In the genomic region with DNA sequence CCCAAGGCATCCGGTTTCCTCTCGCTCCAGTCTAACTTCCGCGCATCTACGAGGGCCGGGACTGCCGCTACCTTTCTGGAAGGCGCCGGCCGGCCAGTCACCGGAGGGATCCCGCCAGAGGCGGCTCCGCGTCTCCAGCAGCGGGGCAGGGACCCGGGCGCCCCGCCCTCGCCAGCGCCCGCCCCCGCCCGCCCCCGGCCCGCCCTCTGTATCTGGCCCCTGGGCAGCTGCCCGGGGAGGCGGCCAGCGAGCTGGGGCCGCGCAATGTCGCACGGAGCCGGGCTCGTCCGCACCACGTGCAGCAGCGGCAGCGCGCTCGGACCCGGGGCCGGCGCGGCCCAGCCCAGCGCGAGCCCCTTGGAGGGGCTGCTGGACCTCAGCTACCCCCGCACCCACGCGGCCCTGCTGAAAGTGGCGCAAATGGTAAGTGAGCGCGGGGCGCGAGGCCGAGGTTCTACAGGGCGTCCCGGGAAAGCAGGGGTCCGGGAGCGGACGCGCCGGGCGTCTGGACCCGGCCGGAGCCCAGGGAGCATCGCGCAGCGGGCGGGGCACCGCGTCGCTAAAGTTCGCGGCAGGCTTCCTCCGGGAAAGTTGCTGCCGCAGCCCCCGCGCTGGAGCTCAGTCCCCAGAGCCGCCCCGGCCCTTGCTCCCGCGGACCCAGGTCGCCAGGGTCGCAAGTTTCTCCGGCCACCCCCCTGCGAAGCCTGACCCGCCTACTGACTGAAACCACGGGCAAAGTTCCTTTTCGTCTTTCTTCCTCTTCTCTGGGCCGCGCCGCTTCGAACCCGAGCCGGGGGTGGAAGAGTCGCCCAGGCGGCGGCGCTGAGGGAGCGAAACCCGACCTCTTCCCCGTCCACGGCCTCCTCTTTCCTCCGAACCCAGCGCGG, we compare ENCODE assay signal across 8 cellular contexts. TPM values are rescaled to one million over a fixed set of nuclear protein-coding genes. Genes with fewer than 3 reads are reported as not detected.
A peak's percentile ranks its signal among the peaks of the same experiment; 100 is the strongest.
DNase-seq lines count a peak whose midpoint lies in the region; ATAC-seq and TF ChIP-seq lines count a peak whose summit lies in the region.

A gene with protein sequence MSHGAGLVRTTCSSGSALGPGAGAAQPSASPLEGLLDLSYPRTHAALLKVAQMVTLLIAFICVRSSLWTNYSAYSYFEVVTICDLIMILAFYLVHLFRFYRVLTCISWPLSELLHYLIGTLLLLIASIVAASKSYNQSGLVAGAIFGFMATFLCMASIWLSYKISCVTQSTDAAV (plus strand): TSS at position 211 of the 887 bp plus-strand sequence. CDS start 54 bp downstream, at position 265.

- no peak; the same call in 1 of the 2 replicates for TF ChIP-seq RAD21 in HCT116 (IDR thresholded peaks at IDR 0.05; ENCODE audit: low read depth)

- no peaks in the 10 kb centered on the region for H3K9me3 Mint-ChIP-seq in activated CD8-positive, alpha-beta T cell treated with anti-CD3 and anti-CD28 coated beads, Interleukin-2, amount 10 ng/mL, durations not matched to agents 7 days and 5 days (ENCODE audit: insufficient read depth)
- no peaks in the 10 kb centered on the region for H3K9me3 Mint-ChIP-seq in endodermal cell
- no peaks in the 10 kb centered on the region for H3K9me3 Mint-ChIP-seq in mesothelial cell of epicardium

- TF ChIP-seq POLR2A in HCT116 (IDR thresholded peaks at IDR 0.05; ENCODE audit: borderline replicate concordance, extremely low read depth, insufficient read depth, insufficient read length) = peak; percentile 86

- peak within 1 kb of the TSS; percentile 93 for H3K4me2 ChIP-seq in HCT116 (ENCODE audit: low read length)

- peak within 1 kb of the TSS; percentile 92 for H3K27ac Mint-ChIP-seq in activated CD8-positive, alpha-beta T cell treated with anti-CD3 and anti-CD28 coated beads, Interleukin-2, amount 10 ng/mL, durations not matched to agents 7 days and 5 days
- H3K27ac Mint-ChIP-seq in endodermal cell = peak within 1 kb of the TSS; percentile 82
- H3K27ac Mint-ChIP-seq in mesothelial cell of epicardium = peak within 1 kb of the TSS; percentile 94

- ATAC-seq in HCT116 = peak; percentile 88
- peak; percentile 84 for ATAC-seq in activated CD8-positive, alpha-beta T cell treated with anti-CD3 and anti-CD28 coated beads, Interleukin-2, amount 10 ng/mL, durations not matched to agents 7 days and 5 days
- peak; percentile 63 for ATAC-seq in stimulated activated naive CD8-positive, alpha-beta T cell treated with anti-CD3 and anti-CD28 coated beads, Interleukin-15, Interleukin-2, amounts not matched to agents 100 U/mL and 50 U/mL, for 24 hours

- peak within 1 kb of the TSS; percentile 92 for H3K27ac ChIP-seq in HCT116 (ENCODE audit: low read depth, low read length)
- peak within 1 kb of the TSS; percentile 64 for H3K27ac ChIP-seq in endodermal cell (ENCODE audit: low read depth, low read length)

- H3K4me3 ChIP-seq in HCT116 (replicated peaks in 1 of 2; ENCODE audit: low read depth in 1 of 2, low read length in 2 of 2) (peak within 1 kb of the TSS; percentile 74 to 89), endodermal cell (ENCODE audit: low read length) (peak within 1 kb of the TSS; percentile 75)

- CTCF ChIA-PET in HCT116 (lab: Charles Lee) = interaction anchor here (0.6 to 3.1 kb wide), 2 partner anchors 17 to 268 kb away, joined by 5 to 20 read pairs; no protein-coding TSS in a partner anchor
- CTCF ChIA-PET in activated CD8-positive, alpha-beta T cell treated with anti-CD3 and anti-CD28 coated beads, Interleukin-2, amount 10 ng/mL, durations not matched to agents 7 days and 5 days (lab: Charles Lee) = interaction anchor here (0.8 to 7.3 kb wide), 9 partner anchors 17 to 859 kb away, joined by 3 to 60 read pairs (median 4); no protein-coding TSS in a partner anchor

- H3K9ac ChIP-seq in HCT116 (ENCODE audit: low read length) (peak within 1 kb of the TSS; percentile 93), endodermal cell (ENCODE audit: extremely low read depth, low read length, poor library complexity, severe bottlenecking) (peak within 1 kb of the TSS; percentile 15)

- no peaks in the 10 kb centered on the region for H3K36me3 ChIP-seq in HCT116 (ENCODE audit: control insufficient read depth in 1 of 2, insufficient read depth in 2 of 2, low read length in 2 of 2)
- H3K36me3 ChIP-seq in endodermal cell (ENCODE audit: control insufficient read depth, insufficient read depth, low read length) = no peaks in the 10 kb centered on the region

- peaks cover 5% of the 10 kb centered on the region; the same call in 1 of the 2 replicates for H4K20me1 ChIP-seq in HCT116 (ENCODE audit: insufficient read depth)

- no peaks in the 10 kb centered on the region for H3K9me2 ChIP-seq in HCT116 (ENCODE audit: insufficient read depth)

- POLR2A ChIA-PET in HCT116 (lab: Charles Lee) = interaction anchor here (0.9 to 1.3 kb wide), 3 partner anchors 19 to 29 kb away, joined by 3 to 4 read pairs (median 3); no protein-coding TSS in a partner anchor
- POLR2A ChIA-PET in activated CD8-positive, alpha-beta T cell treated with anti-CD3 and anti-CD28 coated beads, Interleukin-2, amount 10 ng/mL, durations not matched to agents 7 days and 5 days (lab: Charles Lee) = interaction anchor here (0.7 to 2.9 kb wide), 9 partner anchors 8 to 110 kb away, joined by 3 to 9 read pairs (median 5); no protein-coding TSS in a partner anchor

- BruUV-seq in HCT116 (replicated peaks; lab: Mats Ljungman, UMichigan) = no TSS peak

- intact Hi-C loops in HCT116 (cut with micrococcal nuclease) = loop anchor here (2.0 to 5.0 kb wide), 3 partner anchors 29 to 180 kb away; partner anchors contain the start of gene DYNC1LI1

- TF ChIP-seq CTCF in HCT116 (IDR thresholded peaks at IDR 0.05 in 2 of 3, conservative IDR thresholded peaks at IDR 0.05 in 1 of 3; ENCODE audit: borderline replicate concordance in 1 of 3, insufficient read depth in 1 of 3, low read depth in 2 of 3, low read length in 2 of 3) (no peak), endodermal cell (conservative IDR thresholded peaks at IDR 0.05) (no peak), mesothelial cell of epicardium (IDR thresholded peaks at IDR 0.05; ENCODE audit: unreplicated experiment) (no peak)

- WGBS in endodermal cell (ENCODE audit: insufficient coverage in 1 of 2, insufficient read length in 1 of 2), 2 experiments = 1% methylated on average over 25 to 107 of the region's 107 CpGs

- no peaks in the 10 kb centered on the region for H3K27me3 Mint-ChIP-seq in activated CD8-positive, alpha-beta T cell treated with anti-CD3 and anti-CD28 coated beads, Interleukin-2, amount 10 ng/mL, durations not matched to agents 7 days and 5 days (ENCODE audit: low read depth)
- H3K27me3 Mint-ChIP-seq in endodermal cell (ENCODE audit: insufficient read depth) = peaks cover 42% of the 10 kb centered on the region
- no peaks in the 10 kb centered on the region for H3K27me3 Mint-ChIP-seq in mesothelial cell of epicardium (ENCODE audit: low read depth)

- peaks cover 13 to 42% of the 10 kb centered on the region in 2 experiments for H3K4me1 ChIP-seq in HCT116 (ENCODE audit: control insufficient read depth in 1 of 2, insufficient read depth in 2 of 2, low read length in 2 of 2)
- no peaks in the 10 kb centered on the region for H3K4me1 ChIP-seq in endodermal cell (ENCODE audit: control insufficient read depth, insufficient read depth, low read length)

- peak within 1 kb of the TSS; percentile 55 for H2AFZ ChIP-seq in HCT116 (ENCODE audit: low read depth, low read length, poor library complexity, severe bottlenecking)

- H3K4me3 Mint-ChIP-seq in activated CD8-positive, alpha-beta T cell treated with anti-CD3 and anti-CD28 coated beads, Interleukin-2, amount 10 ng/mL, durations not matched to agents 7 days and 5 days = peak within 1 kb of the TSS; percentile 98
- peak within 1 kb of the TSS; percentile 81 for H3K4me3 Mint-ChIP-seq in endodermal cell
- H3K4me3 Mint-ChIP-seq in mesothelial cell of epicardium = peak within 1 kb of the TSS; percentile 96

- H3K9me3 ChIP-seq in HCT116 (ENCODE audit: control insufficient read depth in 1 of 2, insufficient read depth in 1 of 2, low read depth in 1 of 2, low read length in 2 of 2) (no peaks in the 10 kb centered on the region), endodermal cell (ENCODE audit: control insufficient read depth, low read length) (no peaks in the 10 kb centered on the region)

- peaks cover 56% of the 10 kb centered on the region for H3K4me1 Mint-ChIP-seq in activated CD8-positive, alpha-beta T cell treated with anti-CD3 and anti-CD28 coated beads, Interleukin-2, amount 10 ng/mL, durations not matched to agents 7 days and 5 days (ENCODE audit: low read depth)
- H3K4me1 Mint-ChIP-seq in endodermal cell = peaks cover 13% of the 10 kb centered on the region
- H3K4me1 Mint-ChIP-seq in mesothelial cell of epicardium = peaks cover 13% of the 10 kb centered on the region

- H3K27me3 ChIP-seq in HCT116 (ENCODE audit: insufficient read depth, low read length) (no peaks in the 10 kb centered on the region), endodermal cell (ENCODE audit: control insufficient read depth, insufficient read depth, low read length, poor library complexity, severe bottlenecking) (peaks cover 47% of the 10 kb centered on the region)

- DNase-seq in GF-D8 (lab: John Stamatoyannopoulos, UW) = peak; percentile 25
- DNase-seq in HCT116 (ENCODE audit: low read depth, low spot score) = peak; percentile 37
- DNase-seq in NCI-H510A (lab: John Stamatoyannopoulos, UW) = peak; percentile 41
- DNase-seq in activated CD8-positive, alpha-beta T cell treated with anti-CD3 and anti-CD28 coated beads, Interleukin-2, amount 10 ng/mL, durations not matched to agents 7 days and 5 days = peak; percentile 75
- DNase-seq in endodermal cell = peak; percentile 89
- DNase-seq in mesothelial cell of epicardium (ENCODE audit: low spot score in 2 of 2, unreplicated experiment in 2 of 2) = peak in 1 of 2 experiments; percentile 60
- DNase-seq in stimulated activated naive CD8-positive, alpha-beta T cell treated with anti-CD3 and anti-CD28 coated beads, Interleukin-15, Interleukin-2, amounts not matched to agents 100 U/mL and 50 U/mL, for 24 hours = peak; percentile 71
- no peak for DNase-seq in NCI-H1694 (lab: John Stamatoyannopoulos, UW)

- peaks cover 59% of the 10 kb centered on the region for H3K79me2 ChIP-seq in HCT116 (ENCODE audit: insufficient read depth, low read length)

- H3K36me3 Mint-ChIP-seq in activated CD8-positive, alpha-beta T cell treated with anti-CD3 and anti-CD28 coated beads, Interleukin-2, amount 10 ng/mL, durations not matched to agents 7 days and 5 days (ENCODE audit: low read depth) = peaks cover 23% of the 10 kb centered on the region
- H3K36me3 Mint-ChIP-seq in endodermal cell (ENCODE audit: low read depth) = no peaks in the 10 kb centered on the region
- no peaks in the 10 kb centered on the region for H3K36me3 Mint-ChIP-seq in mesothelial cell of epicardium

- RAD21 ChIA-PET in HCT116 (lab: Charles Lee; ENCODE audit: low non-redundant PET in 1 of 2, low total read pairs in 2 of 2, uncharacterized antibody in 2 of 2, unreplicated experiment in 2 of 2) = no interaction called here

TF ChIP-seq in HCT116, 20 proteins besides CTCF, POLR2A, EP300 and RAD21 (continues in another document):
- no peak for TF ChIP-seq EZH2 (IDR thresholded peaks at IDR 0.05)

RNA-seq across cellular contexts. Expression of the gene that starts here (rescaled TPM):
- total RNA-seq in HCT116 (2021; ENCODE audit: unreplicated experiment) (62.6 TPM), endodermal cell (10 to 100 TPM; 11.1 TPM), mesothelial cell of epicardium (14.2 to 18.0 TPM (median 16.6 TPM) in 3 replicates)
- polyA plus RNA-seq in HCT116 (2012) = 86.2 and 89.9 TPM in 2 replicates
- 10 to 100 TPM; 38.3 to 42.3 TPM for total RNA-seq in activated CD8-positive, alpha-beta T cell treated with anti-CD3 and anti-CD28 coated beads, Interleukin-2, amount 10 ng/mL, durations not matched to agents 7 days and 5 days
- polyA plus RNA-seq in endodermal cell (2013, experiment 1 of 2) = 32.5 TPM
- 32.2 TPM for polyA plus RNA-seq in endodermal cell (2013, experiment 2 of 2)
